In genomic region chr2:216663106-216663505, GRCh38 we compare ENCODE assay signal across 1 cellular context.
TF ChIP-seq lines count a peak whose summit lies in the region.

No MANE protein-coding gene starts in this region.

TF ChIP-seq in K562, 482 proteins besides CTCF, POLR2A, EP300 and RAD21:
- TF ChIP-seq RBM25 (IDR thresholded peaks at IDR 0.05; ENCODE audit: low read depth, low read length, severe bottlenecking) (peak; percentile 42), ZBTB12 (CRISPR knock-in tag; IDR thresholded peaks at IDR 0.05) (no peak)
